Comparison of ENCODE assay signal across 8 cellular contexts in the genomic region with DNA sequence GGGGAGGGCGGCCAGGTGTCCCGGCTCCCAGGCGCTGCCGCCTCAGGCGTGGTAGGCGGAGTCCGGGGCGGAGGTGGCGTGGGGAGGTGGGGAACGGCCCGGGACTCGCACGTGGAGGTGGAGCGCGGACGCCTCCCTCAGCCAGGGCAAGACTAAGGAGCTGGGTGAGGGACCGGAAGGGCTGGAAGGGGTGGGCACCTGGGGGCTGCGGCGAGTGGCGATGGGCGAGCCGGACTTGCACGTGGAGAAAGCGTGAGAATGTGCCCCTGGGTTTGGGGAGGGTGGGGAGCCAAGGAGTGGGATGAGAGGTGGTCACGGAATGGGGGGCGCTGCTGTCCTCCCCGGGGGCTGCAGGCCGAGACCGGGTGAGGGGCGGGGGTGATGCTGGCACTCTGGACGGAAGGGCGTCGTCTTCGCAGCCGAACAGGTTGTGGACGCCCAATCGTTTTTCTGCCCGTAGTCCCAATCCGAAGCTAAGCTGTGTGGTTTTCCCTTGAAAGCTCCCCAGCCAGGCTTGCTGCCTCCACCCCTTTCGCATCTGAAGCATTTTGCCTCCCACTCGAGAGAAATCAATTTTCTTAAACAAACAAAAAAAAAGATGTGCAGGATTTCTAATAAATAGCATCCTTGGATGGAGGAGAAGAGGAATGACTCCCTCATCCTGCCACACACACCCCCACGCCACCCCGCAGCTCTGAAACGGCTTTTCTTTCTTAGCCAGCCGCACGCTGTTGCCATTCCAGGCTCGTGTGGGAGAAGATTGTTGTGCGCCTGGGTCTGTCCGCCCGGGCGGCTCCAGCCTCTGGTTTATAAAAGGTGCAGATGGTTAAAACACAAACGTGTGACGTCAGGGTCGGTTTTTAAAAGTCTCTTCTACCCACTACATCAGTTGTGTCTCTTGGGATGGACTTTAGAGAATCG.
DNase-seq lines count a peak whose midpoint lies in the region; ATAC-seq and TF ChIP-seq lines count a peak whose summit lies in the region.

No MANE protein-coding gene starts in this region.

- no peaks in the 10 kb centered on the region for H3K36me3 ChIP-seq in aorta (ENCODE audit: control insufficient read depth in 1 of 2, insufficient read depth in 2 of 2, low read length in 1 of 2)

- peaks cover 39% of the 10 kb centered on the region for H3K4me1 Mint-ChIP-seq in activated naive CD8-positive, alpha-beta T cell (ENCODE audit: low read depth)

- intact Hi-C loops in head of caudate nucleus (cut with DNase I), result no loop called here
- intact Hi-C loops in aorta (cut with DNase I), result no loop called here

- H3K4me3 Mint-ChIP-seq in activated naive CD8-positive, alpha-beta T cell, result peak overlapping the region; percentile 87

- H3K27ac Mint-ChIP-seq in activated naive CD8-positive, alpha-beta T cell, result peak overlapping the region; percentile 83

- H3K9me3 Mint-ChIP-seq in activated naive CD8-positive, alpha-beta T cell (ENCODE audit: low read depth), result no peaks in the 10 kb centered on the region

- no peaks in the 10 kb centered on the region for H3K9me3 ChIP-seq in aorta (ENCODE audit: control insufficient read depth, low read length)

- ATAC-seq in GM19351 (IDR thresholded peaks at IDR 0.05; ENCODE audit: unreplicated experiment) (peak; percentile 49), HG03378 (IDR thresholded peaks at IDR 0.05; ENCODE audit: unreplicated experiment) (peak; percentile 24), omental fat pad (ENCODE audit: low FRiP score) (peak; percentile 85), aorta (ENCODE audit: low FRiP score) (peak; percentile 83)

- H3K4me3 ChIP-seq in aorta (ENCODE audit: low read length in 2 of 2), result peak overlapping the region; percentile 79 to 82

- TF ChIP-seq CTCF in omental fat pad (IDR thresholded peaks at IDR 0.05), result no peak

- WGBS in aorta, 2 donors, result 0 to 1% methylated on average over 45 to 55 of the region's 55 CpGs

- peaks cover 5% of the 10 kb centered on the region for H3K36me3 Mint-ChIP-seq in activated naive CD8-positive, alpha-beta T cell

- no peaks in the 10 kb centered on the region for H3K4me1 ChIP-seq in aorta (ENCODE audit: control insufficient read depth in 1 of 2, insufficient read depth in 2 of 2, low read length in 2 of 2)

- DNase-seq in Caki2 (ENCODE audit: low read depth), result peak; percentile 61
- DNase-seq in NCI-H774 (lab: John Stamatoyannopoulos, UW), result peak; percentile 56
- DNase-seq in head of caudate nucleus, result peak; percentile 27 to 85 (median 69)
- DNase-seq in omental fat pad (ENCODE audit: low spot score), result peak; percentile 30
- DNase-seq in aorta, result peak; percentile 61 to 78

- H3K27me3 ChIP-seq in aorta (ENCODE audit: control insufficient read depth in 1 of 2, insufficient read depth in 2 of 2, low read length in 1 of 2), result no peaks in the 10 kb centered on the region

- H3K27me3 Mint-ChIP-seq in activated naive CD8-positive, alpha-beta T cell, result no peaks in the 10 kb centered on the region

- in situ Hi-C loops in Caki2 (cut with HindIII; ENCODE audit: low pct_unique_long_range_greater_than_20kb, low sequenced_read_pairs), result no loop called here

- H3K27ac ChIP-seq in aorta (ENCODE audit: low read depth in 1 of 2, low read length in 2 of 2), result peak overlapping the region in 1 of 2 donors; percentile 24

Comparison
In these comparisons a context has a peak if more than half of its experiments do, and no peak if none do; other contexts are left out.
1. ATAC-seq: peak in every context shown above with its lines; median percentile 85 in omental fat pad; 83 in aorta; 49 in GM19351; 24 in HG03378.